In the genomic region with DNA sequence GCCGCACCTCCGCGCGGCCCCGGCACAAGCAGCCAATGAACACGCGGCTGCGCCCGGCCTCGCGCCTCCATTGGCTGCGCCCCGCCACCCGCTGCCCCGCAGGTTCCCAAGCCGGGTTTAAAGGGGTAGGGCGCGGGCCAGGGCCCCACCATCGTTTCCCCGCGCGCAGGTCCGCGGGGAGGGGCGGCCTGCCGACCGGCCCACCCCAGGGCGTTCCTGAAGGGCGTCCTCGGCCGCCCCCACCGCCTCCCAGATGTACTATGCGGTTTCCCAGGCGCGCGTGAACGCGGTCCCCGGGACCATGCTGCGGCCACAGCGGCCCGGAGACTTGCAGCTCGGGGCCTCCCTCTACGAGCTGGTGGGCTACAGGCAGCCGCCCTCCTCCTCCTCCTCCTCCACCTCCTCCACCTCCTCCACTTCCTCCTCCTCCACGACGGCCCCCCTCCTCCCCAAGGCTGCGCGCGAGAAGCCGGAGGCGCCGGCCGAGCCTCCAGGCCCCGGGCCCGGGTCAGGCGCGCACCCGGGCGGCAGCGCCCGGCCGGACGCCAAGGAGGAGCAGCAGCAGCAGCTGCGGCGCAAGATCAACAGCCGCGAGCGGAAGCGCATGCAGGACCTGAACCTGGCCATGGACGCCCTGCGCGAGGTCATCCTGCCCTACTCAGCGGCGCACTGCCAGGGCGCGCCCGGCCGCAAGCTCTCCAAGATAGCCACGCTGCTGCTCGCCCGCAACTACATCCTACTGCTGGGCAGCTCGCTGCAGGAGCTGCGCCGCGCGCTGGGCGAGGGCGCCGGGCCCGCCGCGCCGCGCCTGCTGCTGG, we compare ENCODE assay signal across 9 cellular contexts. TPM values are rescaled to one million over a fixed set of nuclear protein-coding genes. Genes with fewer than 3 reads are reported as not detected.
DNase-seq lines count a peak whose midpoint lies in the region; ATAC-seq, FAIRE-seq and TF ChIP-seq lines count a peak whose summit lies in the region.
"Had no signal": no experiment of that assay in that cellular context is flagged by ENCODE, and none has a peak within 500 bp of the region (broad histone marks: within the 10 kb centered on the region; RNA-seq: fewer than 3 reads in every experiment).

Gene OLIG1 (plus strand): TSS at position 148 of the 818 bp plus-strand sequence. CDS start 106 bp downstream, at position 254.

- H3K4me2 ChIP-seq in MM.1S (ENCODE audit: low read depth, low read length) = peak within 1 kb of the TSS; percentile 94

- no peak for DNase-seq in MM.1S
- peak; percentile 66 for DNase-seq in activated CD4-positive, alpha-beta T cell treated with anti-CD3 and anti-CD28 coated beads for 48 hours
- peak; percentile 67 for DNase-seq in endothelial cell (ENCODE audit: low spot score)
- DNase-seq in myocyte (ENCODE audit: low read depth) = peak; percentile 57
- DNase-seq in testis = peak; percentile 73
- DNase-seq in RCC 7860 (ENCODE audit: low spot score) = no peak

- H3K27me3 Mint-ChIP-seq in endothelial cell (ENCODE audit: unreplicated experiment) = peaks cover 14% of the 10 kb centered on the region

- no peak for FAIRE-seq in RCC 7860 (lab: Jason Lieb, UNC)

- peak within 1 kb of the TSS; percentile 32 for H3K27ac Mint-ChIP-seq in endothelial cell (ENCODE audit: unreplicated experiment)

- H3K4me3 ChIP-seq in MM.1S (ENCODE audit: low read length) (peak within 1 kb of the TSS; percentile 74), testis (peak within 1 kb of the TSS; percentile 37 to 58)

- peaks cover 10% of the 10 kb centered on the region for H3K4me1 ChIP-seq in ES-I3 (ENCODE audit: insufficient read depth, low read length)
- peaks cover 5% of the 10 kb centered on the region; the same call in 1 of the 2 replicates for H3K4me1 ChIP-seq in MM.1S (ENCODE audit: low read length)
- H3K4me1 ChIP-seq in testis = no peaks in the 10 kb centered on the region

- H3K9ac ChIP-seq in ES-I3 (ENCODE audit: low read depth, low read length) = peak within 1 kb of the TSS; percentile 51
- H3K9ac ChIP-seq in MM.1S (ENCODE audit: low read length) = peak within 1 kb of the TSS; percentile 82

- no peak for TF ChIP-seq POLR2A in testis (IDR thresholded peaks at IDR 0.05)

- peaks cover 31% of the 10 kb centered on the region for H3K4me1 Mint-ChIP-seq in endothelial cell (ENCODE audit: unreplicated experiment)

- no peak for ATAC-seq in HG02938 (IDR thresholded peaks at IDR 0.05; ENCODE audit: unreplicated experiment)

- H3K36me3 Mint-ChIP-seq in endothelial cell (ENCODE audit: low read depth, unreplicated experiment) = peaks cover 5% of the 10 kb centered on the region

- no peaks in the 10 kb centered on the region for H3K9me3 Mint-ChIP-seq in endothelial cell (ENCODE audit: unreplicated experiment)

- peak within 1 kb of the TSS; percentile 82 for H3K4me3 Mint-ChIP-seq in endothelial cell (ENCODE audit: unreplicated experiment)

- no peaks in the 10 kb centered on the region for H3K9me3 ChIP-seq in ES-I3 (ENCODE audit: control insufficient read depth, insufficient read depth, low read length)
- H3K9me3 ChIP-seq in MM.1S (replicated peaks; ENCODE audit: insufficient read depth, low read length) = no peaks in the 10 kb centered on the region
- no peaks in the 10 kb centered on the region for H3K9me3 ChIP-seq in testis

- intact Hi-C loops in testis (cut with DNase I; ENCODE audit: low total_unique reads) = no loop called here

- TF ChIP-seq CTCF in MM.1S (IDR thresholded peaks at IDR 0.05; ENCODE audit: low read length) (no peak), endothelial cell (IDR thresholded peaks at IDR 0.05; ENCODE audit: unreplicated experiment) (no peak), testis (IDR thresholded peaks at IDR 0.05) (no peak)

- WGBS in testis, 2 donors = 0 to 1% methylated on average over 11 to 74 of the region's 95 CpGs

- H3K36me3 ChIP-seq in ES-I3 (ENCODE audit: insufficient read depth, low read length) (no peaks in the 10 kb centered on the region), MM.1S (replicated peaks; ENCODE audit: insufficient read depth, low read length) (no peaks in the 10 kb centered on the region), testis (ENCODE audit: low read depth, missing control alignments) (no peaks in the 10 kb centered on the region)

- no peaks in the 10 kb centered on the region for H4K20me1 ChIP-seq in MM.1S (ENCODE audit: insufficient read depth, low read length)

- no peaks in the 10 kb centered on the region for H3K9me2 ChIP-seq in MM.1S (replicated peaks; ENCODE audit: insufficient read depth, low read length)

- peak within 1 kb of the TSS; percentile 83 for H2AFZ ChIP-seq in MM.1S (ENCODE audit: low read length)

- H3K27ac ChIP-seq in MM.1S (ENCODE audit: low read length) (peak within 1 kb of the TSS; percentile 70; the same call in 1 of the 2 replicates), testis (no peak within 1 kb of the TSS)

- H3K27me3 ChIP-seq in MM.1S (replicated peaks; ENCODE audit: insufficient read depth, low read length) (no peaks in the 10 kb centered on the region), testis (no peaks in the 10 kb centered on the region)

- H3K79me2 ChIP-seq in MM.1S (ENCODE audit: low read length) = no peaks in the 10 kb centered on the region

- H3F3A ChIP-seq in MM.1S (ENCODE audit: insufficient read depth, low read length) = peaks cover 9% of the 10 kb centered on the region; the same call in 1 of the 2 replicates

RNA-seq across cellular contexts. Expression of gene OLIG1, which starts in this region (rescaled TPM):
- total RNA-seq in endothelial cell (ENCODE audit: unreplicated experiment) (0.67 TPM), myocyte (not detected in 2 replicates), testis (1 to 10 TPM; 4.3 to 5.1 TPM)
- not detected for polyA plus RNA-seq in myocyte (2012)
- 3.9 TPM for polyA plus RNA-seq in testis (ENCODE audit: insufficient read depth, low read depth, low replicate concordance)
- total RNA-seq: NCI-H460 had no signal

Comparison
In these comparisons a context has a peak if more than half of its experiments do, and no peak if none do; other contexts are left out.
1. Peak in DNase-seq in endothelial cell; RNA of the gene not detected or under 1 TPM.
2. Peak in DNase-seq in myocyte; RNA of the gene not detected or under 1 TPM.
3. DNase-seq: peak in activated CD4-positive, alpha-beta T cell treated with anti-CD3 and anti-CD28 coated beads for 48 hours (single experiment) and testis (single experiment); none in MM.1S (single experiment) and RCC 7860 (single experiment).